8 cellular contexts compared by ENCODE assay signal in genomic region chr5:68534131-68534940, GRCh38.
DNase-seq lines count a peak whose midpoint lies in the region; ATAC-seq and TF ChIP-seq lines count a peak whose summit lies in the region.

No MANE protein-coding gene starts in this region.

- H3K36me3 Mint-ChIP-seq in HFFc6 (ENCODE audit: low read depth): no peaks in the 10 kb centered on the region
- H3K36me3 Mint-ChIP-seq in stimulated activated effector memory CD8-positive, alpha-beta T cell treated with anti-CD3 and anti-CD28 coated beads, Interleukin-12 subunit alpha, Interleukin-12 subunit beta, amount 100 ng/mL, for 72 hours: no peaks in the 10 kb centered on the region

- no peaks in the 10 kb centered on the region for H3K9me3 ChIP-seq in iPS-20b (ENCODE audit: insufficient read depth, low read depth, low read length)

- TF ChIP-seq CTCF in HFFc6 (IDR thresholded peaks at IDR 0.05) (no peak), VCaP (conservative IDR thresholded peaks at IDR 0.05) (no peak)

- H3K27ac ChIP-seq in VCaP (peak overlapping the region; percentile 93), iPS-20b (ENCODE audit: low read length) (no peak overlapping the region)

- H3K9ac ChIP-seq in iPS-20b (ENCODE audit: low read depth, low read length): peak overlapping the region; percentile 31; the same call in 1 of the 2 replicates

- no peak overlapping the region for H3K27ac Mint-ChIP-seq in HFFc6
- H3K27ac Mint-ChIP-seq in stimulated activated effector memory CD8-positive, alpha-beta T cell treated with anti-CD3 and anti-CD28 coated beads, Interleukin-12 subunit alpha, Interleukin-12 subunit beta, amount 100 ng/mL, for 72 hours: peak overlapping the region; percentile 23

- H3K4me1 Mint-ChIP-seq in HFFc6 (ENCODE audit: low read depth): peaks cover 39% of the 10 kb centered on the region
- H3K4me1 Mint-ChIP-seq in stimulated activated effector memory CD8-positive, alpha-beta T cell treated with anti-CD3 and anti-CD28 coated beads, Interleukin-12 subunit alpha, Interleukin-12 subunit beta, amount 100 ng/mL, for 72 hours: no peaks in the 10 kb centered on the region

- peak overlapping the region; percentile 49 for H3K4me3 Mint-ChIP-seq in HFFc6
- H3K4me3 Mint-ChIP-seq in stimulated activated effector memory CD8-positive, alpha-beta T cell treated with anti-CD3 and anti-CD28 coated beads, Interleukin-12 subunit alpha, Interleukin-12 subunit beta, amount 100 ng/mL, for 72 hours: no peak overlapping the region

- peaks cover 25% of the 10 kb centered on the region for H3K4me1 ChIP-seq in iPS-20b (ENCODE audit: insufficient read depth, low read length)

- no peaks in the 10 kb centered on the region for H3K27me3 ChIP-seq in iPS-20b (ENCODE audit: insufficient read depth, low read length)

- no peaks in the 10 kb centered on the region for H3K9me3 Mint-ChIP-seq in HFFc6
- H3K9me3 Mint-ChIP-seq in stimulated activated effector memory CD8-positive, alpha-beta T cell treated with anti-CD3 and anti-CD28 coated beads, Interleukin-12 subunit alpha, Interleukin-12 subunit beta, amount 100 ng/mL, for 72 hours: no peaks in the 10 kb centered on the region

- H3K27me3 Mint-ChIP-seq in HFFc6 (ENCODE audit: insufficient read depth): no peaks in the 10 kb centered on the region

- DNase-seq in HFFc6 (no peak), NCI-H82 treated with DMSO at 0.1 percent for 48 hours (lab: John Stamatoyannopoulos, UW; ENCODE audit: unreplicated experiment) (no peak), AG08396 (ENCODE audit: low spot score) (no peak), GF-D8 (lab: John Stamatoyannopoulos, UW) (no peak)
- no peak for DNase-seq in stimulated activated effector memory CD8-positive, alpha-beta T cell treated with anti-CD3 and anti-CD28 coated beads, Interleukin-12 subunit alpha, Interleukin-12 subunit beta, amount 100 ng/mL, for 72 hours (ENCODE audit: low spot score in 2 of 2)

- ATAC-seq in stimulated activated effector memory CD8-positive, alpha-beta T cell treated with anti-CD3 and anti-CD28 coated beads, Interleukin-12 subunit alpha, Interleukin-12 subunit beta, amount 100 ng/mL, for 72 hours: no peak
- ATAC-seq in HG02870 (IDR thresholded peaks at IDR 0.05; ENCODE audit: unreplicated experiment): no peak

- no peaks in the 10 kb centered on the region for H3K36me3 ChIP-seq in iPS-20b (ENCODE audit: insufficient read depth, low read depth, low read length)

- H3K4me3 ChIP-seq in iPS-20b (ENCODE audit: low read length): no peak overlapping the region
